8 cellular contexts compared by ENCODE assay signal in genomic region chr15:66252411-66253295, GRCh38. TPM values are rescaled to one million over a fixed set of nuclear protein-coding genes. Genes with fewer than 3 reads are reported as not detected.
DNase-seq lines count a peak whose midpoint lies in the region; ATAC-seq, FAIRE-seq and TF ChIP-seq lines count a peak whose summit lies in the region.

No MANE protein-coding gene starts in this region.

- dilution Hi-C loops in endothelial cell of umbilical vein (cut with MboI; ENCODE audit: extremely low pct_ligation_motif_present, low sequenced_read_pairs): no loop called here

- CTCF ChIA-PET in activated CD4-positive, alpha-beta memory T cell treated with anti-CD3 and anti-CD28 coated beads for 36 hours (lab: Charles Lee): interaction anchor here (0.8 to 1.6 kb wide), 3 partner anchors 36 to 39 kb away, joined by 3 to 9 read pairs (median 5); no protein-coding TSS in a partner anchor
- CTCF ChIA-PET in endothelial cell of umbilical vein (lab: Charles Lee): interaction anchor here (1.0 to 3.2 kb wide), 8 partner anchors 7 to 246 kb away, joined by 3 to 16 read pairs (median 4); no protein-coding TSS in a partner anchor

- peak; percentile 5 for DNase-seq in DMS79 treated with DMSO at 0.1 percent for 48 hours (lab: John Stamatoyannopoulos, UW)
- DNase-seq in DMS79 (lab: John Stamatoyannopoulos, UW): no peak
- DNase-seq in NCI-H2171 (lab: John Stamatoyannopoulos, UW): peak; percentile 62
- DNase-seq in activated CD4-positive, alpha-beta memory T cell treated with anti-CD3 and anti-CD28 coated beads for 36 hours: peak; percentile 65
- peak; percentile 41 for DNase-seq in endothelial cell of umbilical vein (ENCODE audit: low read depth, low spot score)
- peak; percentile 71 for DNase-seq in stimulated activated CD8-positive, alpha-beta memory T cell treated with anti-CD3 and anti-CD28 coated beads, Interleukin-4, amount 100 ng/mL, for 48 hours

- no peak for TF ChIP-seq POLR2A in endothelial cell of umbilical vein (IDR thresholded peaks at IDR 0.05; ENCODE audit: low read depth, low read length)
- no peak for TF ChIP-seq POLR2A in GM18505 (IDR thresholded peaks at IDR 0.05; ENCODE audit: borderline replicate concordance, extremely low read depth, insufficient read depth, insufficient read length)

- H3K9me3 Mint-ChIP-seq in activated CD4-positive, alpha-beta memory T cell treated with anti-CD3 and anti-CD28 coated beads for 36 hours: no peaks in the 10 kb centered on the region

- H3K79me2 ChIP-seq in endothelial cell of umbilical vein (ENCODE audit: control insufficient read depth, insufficient read depth, low read length): no peaks in the 10 kb centered on the region

- peaks cover 58% of the 10 kb centered on the region for H3K27me3 Mint-ChIP-seq in activated CD4-positive, alpha-beta memory T cell treated with anti-CD3 and anti-CD28 coated beads for 36 hours

- no TSS peak for BruUV-seq in endothelial cell of umbilical vein (replicated peaks; lab: Mats Ljungman, UMichigan)

- H2AFZ ChIP-seq in endothelial cell of umbilical vein (ENCODE audit: low read depth, low read length): peak overlapping the region; percentile 55

- TF ChIP-seq CTCF in endothelial cell of umbilical vein (IDR thresholded peaks at IDR 0.05; ENCODE audit: extremely low read depth in 1 of 2, insufficient read depth in 1 of 2, low read depth in 1 of 2, low read length in 2 of 2): peak; percentile 67 to 87

- H3K36me3 Mint-ChIP-seq in activated CD4-positive, alpha-beta memory T cell treated with anti-CD3 and anti-CD28 coated beads for 36 hours: no peaks in the 10 kb centered on the region

- no peaks in the 10 kb centered on the region for H3K36me3 ChIP-seq in endothelial cell of umbilical vein (ENCODE audit: control insufficient read depth in 2 of 2, extremely low read depth in 1 of 2, insufficient read depth in 2 of 2, low read length in 2 of 2)
- no peaks in the 10 kb centered on the region for H3K36me3 ChIP-seq in mesodermal cell (ENCODE audit: control insufficient read depth, insufficient read depth, low read length)

- WGBS in mesodermal cell (ENCODE audit: insufficient coverage in 2 of 2), 2 experiments: 0 to 1% methylated on average over 63 to 70 of the region's 79 CpGs

- peak overlapping the region; percentile 60 for H3K4me3 Mint-ChIP-seq in activated CD4-positive, alpha-beta memory T cell treated with anti-CD3 and anti-CD28 coated beads for 36 hours

- H3K27ac ChIP-seq in endothelial cell of umbilical vein (ENCODE audit: insufficient read depth, low read depth, low read length): no peak overlapping the region
- H3K27ac ChIP-seq in mesodermal cell (ENCODE audit: low read depth, low read length, severe bottlenecking): no peak overlapping the region

- H3K27ac Mint-ChIP-seq in activated CD4-positive, alpha-beta memory T cell treated with anti-CD3 and anti-CD28 coated beads for 36 hours: no peak overlapping the region

- peaks cover 71 to 82% of the 10 kb centered on the region in 2 experiments for H3K27me3 ChIP-seq in endothelial cell of umbilical vein (ENCODE audit: control insufficient read depth in 2 of 2, insufficient read depth in 2 of 2, low read length in 2 of 2)

- H3K4me3 ChIP-seq in endothelial cell of umbilical vein (replicated peaks in 1 of 3; ENCODE audit: insufficient read depth in 1 of 3, low read depth in 1 of 3, low read length in 3 of 3): peak overlapping the region; percentile 15 to 42 (median 35)
- H3K4me3 ChIP-seq in mesodermal cell (ENCODE audit: extremely low read depth, insufficient read depth, low read length, poor library complexity, severe bottlenecking): peak overlapping the region; percentile 43

- H3K9me1 ChIP-seq in endothelial cell of umbilical vein (replicated peaks; ENCODE audit: control insufficient read depth, extremely low read depth, insufficient read depth, low read length): no peaks in the 10 kb centered on the region

- peaks cover 9% of the 10 kb centered on the region for H3K4me1 Mint-ChIP-seq in activated CD4-positive, alpha-beta memory T cell treated with anti-CD3 and anti-CD28 coated beads for 36 hours (ENCODE audit: low read depth)

- intact Hi-C loops in activated CD4-positive, alpha-beta memory T cell treated with anti-CD3 and anti-CD28 coated beads for 36 hours (cut with micrococcal nuclease): loop anchor here (5.0 kb wide), 2 partner anchors 35 to 245 kb away; partner anchors contain the start of gene SNAPC5
- intact Hi-C loops in endothelial cell of umbilical vein (cut with micrococcal nuclease): loop anchor here (1.0 kb wide), 2 partner anchors 35 to 245 kb away; partner anchors contain the start of gene SNAPC5

- H4K20me1 ChIP-seq in endothelial cell of umbilical vein (replicated peaks; ENCODE audit: control insufficient read depth, extremely low read depth, insufficient read depth, low read length): no peaks in the 10 kb centered on the region

- H3K9me3 ChIP-seq in endothelial cell of umbilical vein (replicated peaks; ENCODE audit: control insufficient read depth, insufficient read depth, low read length) (no peaks in the 10 kb centered on the region), mesodermal cell (ENCODE audit: control insufficient read depth, low read length) (no peaks in the 10 kb centered on the region)

- peak overlapping the region; percentile 79 for H3K4me2 ChIP-seq in endothelial cell of umbilical vein (ENCODE audit: insufficient read depth, low read length)

- ATAC-seq in GM18505 (IDR thresholded peaks at IDR 0.05; ENCODE audit: unreplicated experiment): no peak

- FAIRE-seq in endothelial cell of umbilical vein (lab: Jason Lieb, UNC): peak; percentile 85

- peaks cover 18% of the 10 kb centered on the region for H3K4me1 ChIP-seq in endothelial cell of umbilical vein (ENCODE audit: control insufficient read depth, extremely low read depth, insufficient read depth, low read length)
- H3K4me1 ChIP-seq in mesodermal cell (ENCODE audit: control insufficient read depth, insufficient read depth, low read length, poor library complexity, severe bottlenecking): peaks cover 8% of the 10 kb centered on the region

- POLR2A ChIA-PET in activated CD4-positive, alpha-beta memory T cell treated with anti-CD3 and anti-CD28 coated beads for 36 hours (lab: Charles Lee): no interaction called here
- POLR2A ChIA-PET in endothelial cell of umbilical vein (lab: Charles Lee): no interaction called here

- H3K9ac ChIP-seq in endothelial cell of umbilical vein (replicated peaks; ENCODE audit: extremely low read depth, insufficient read depth, low read length): no peak overlapping the region

TF ChIP-seq in endothelial cell of umbilical vein, 7 proteins besides CTCF, POLR2A, EP300 and RAD21:
- TF ChIP-seq EZH2 (IDR thresholded peaks at IDR 0.05; ENCODE audit: borderline replicate concordance, low read depth, low read length, severe bottlenecking) (peak; percentile 80), POLR2AphosphoS5 (IDR thresholded peaks at IDR 0.05; ENCODE audit: insufficient read depth, low read depth, low read length) (no peak)
TF ChIP-seq in endothelial cell of umbilical vein: peak in this region for 1.

RNA-seq across cellular contexts. Expression of gene MEGF11, which starts 0.9 kb away (rescaled TPM):
- not detected for total RNA-seq in activated CD4-positive, alpha-beta memory T cell treated with anti-CD3 and anti-CD28 coated beads for 36 hours
- not detected in 2 replicates for total RNA-seq in endothelial cell of umbilical vein
- polyA plus RNA-seq in endothelial cell of umbilical vein: 0.05 TPM in 1 of 2 replicates, not detected in the other
- polyA plus RNA-seq in endothelial cell of umbilical vein (2011; cell fraction: cytosol; rRNA removed): not detected in 2 replicates
- 0.05 TPM in 1 of 2 replicates, not detected in the other for polyA plus RNA-seq in endothelial cell of umbilical vein (2011; cell fraction: nucleus; rRNA removed)
- 0.04 and 0.18 TPM in 2 replicates for polyA plus RNA-seq in endothelial cell of umbilical vein (2012)
- polyA minus RNA-seq in endothelial cell of umbilical vein: not detected in 2 replicates
- polyA minus RNA-seq in endothelial cell of umbilical vein (2011; cell fraction: cytosol; rRNA and poly(A)+ RNA removed): not detected
- polyA minus RNA-seq in endothelial cell of umbilical vein (2011; cell fraction: nucleus; rRNA and poly(A)+ RNA removed): not detected in 2 replicates
- polyA plus RNA-seq in mesodermal cell (2013, experiment 1 of 2): 0.81 TPM
- 0.81 TPM for polyA plus RNA-seq in mesodermal cell (2013, experiment 2 of 2)

RNA-seq across cellular contexts. Expression of gene DIS3L, which starts 40.7 kb away (rescaled TPM):
- 10 to 100 TPM; 23.5 to 26.3 TPM for total RNA-seq in activated CD4-positive, alpha-beta memory T cell treated with anti-CD3 and anti-CD28 coated beads for 36 hours
- 21.6 and 27.9 TPM in 2 replicates for total RNA-seq in endothelial cell of umbilical vein
- polyA plus RNA-seq in endothelial cell of umbilical vein: 5.1 and 7.8 TPM in 2 replicates
- 10.3 and 11.4 TPM in 2 replicates for polyA plus RNA-seq in endothelial cell of umbilical vein (2011; cell fraction: cytosol; rRNA removed)
- polyA plus RNA-seq in endothelial cell of umbilical vein (2011; cell fraction: nucleus; rRNA removed): 15.8 and 21.8 TPM in 2 replicates
- polyA plus RNA-seq in endothelial cell of umbilical vein (2012): 12.0 and 21.6 TPM in 2 replicates
- polyA minus RNA-seq in endothelial cell of umbilical vein: 32.8 and 34.5 TPM in 2 replicates
- 29.3 TPM for polyA minus RNA-seq in endothelial cell of umbilical vein (2011; cell fraction: cytosol; rRNA and poly(A)+ RNA removed)
- polyA minus RNA-seq in endothelial cell of umbilical vein (2011; cell fraction: nucleus; rRNA and poly(A)+ RNA removed): 11.5 and 16.8 TPM in 2 replicates
- polyA plus RNA-seq in mesodermal cell (2013, experiment 1 of 2): 13.1 TPM
- polyA plus RNA-seq in mesodermal cell (2013, experiment 2 of 2): 15.4 TPM
